ENCODE assay signal across 16 cellular contexts in genomic region chr7:126140858-126141491, GRCh38.
DNase-seq lines count a peak whose midpoint lies in the region; ATAC-seq, FAIRE-seq and TF ChIP-seq lines count a peak whose summit lies in the region.
"Had no signal": no experiment of that assay in that cellular context is flagged by ENCODE, and none has a peak within 500 bp of the region (broad histone marks: within the 10 kb centered on the region; RNA-seq: fewer than 3 reads in every experiment).

No MANE protein-coding gene starts in this region.

- intact Hi-C loops in heart left ventricle (cut with DNase I) (no loop called here), Right ventricle myocardium superior (cut with DNase I) (no loop called here)

- no peaks in the 10 kb centered on the region for H3K36me3 ChIP-seq in heart left ventricle
- H3K36me3 ChIP-seq: HAP-1 had no signal

- H3K27me3 ChIP-seq in heart left ventricle, result no peaks in the 10 kb centered on the region

- TF ChIP-seq CTCF in heart left ventricle (IDR thresholded peaks at IDR 0.05), result no peak

- no peak overlapping the region for H3K4me3 ChIP-seq in heart left ventricle
- H3K4me3 ChIP-seq: HAP-1 had no signal

- H3K4me1 ChIP-seq in heart left ventricle, result no peaks in the 10 kb centered on the region

- POLR2A ChIA-PET in HEK293T (lab: Yijun Ruan, JAX), result no interaction called here

- FAIRE-seq in A204.1 (lab: Jason Lieb, UNC), result peak; percentile 3
- FAIRE-seq: G401.6, GM12892 had no signal

- no peaks in the 10 kb centered on the region for H3K9me3 ChIP-seq in heart left ventricle
- H3K9me3 ChIP-seq: HAP-1 had no signal

- ATAC-seq in heart left ventricle (peak in 3 of 4 donors; percentile 36 to 83 (median 62)), Right ventricle myocardium superior (ENCODE audit: poor library complexity) (no peak)

- TF ChIP-seq POLR2A in heart left ventricle (IDR thresholded peaks at IDR 0.05) (no peak), erythroblast (IDR thresholded peaks at IDR 0.05; ENCODE audit: low read length) (no peak)

- DNase-seq in heart left ventricle (peak in 1 of 5 donors; percentile 23), Right ventricle myocardium superior (no peak), NCI-H2171 (lab: John Stamatoyannopoulos, UW) (peak; percentile 28), erythroblast (lab: John Stamatoyannopoulos, UW) (no peak), HEK293T (ENCODE audit: extremely low spot score) (no peak)
- DNase-seq: C1 segment of cervical spinal cord; Calu3; CD4-positive, alpha-beta memory T cell; COR-L47; DND-41; GOT3 had no signal

- H3K27ac ChIP-seq in heart left ventricle, result no peak overlapping the region
- H3K27ac ChIP-seq: 22Rv1 had no signal

- CTCF ChIA-PET in HEK293T (lab: Yijun Ruan, JAX), result interaction anchor here (0.6 kb wide), 1 partner anchor 8 kb away, joined by 3 read pairs; no protein-coding TSS in a partner anchor

TF ChIP-seq in HEK293T, 16 proteins besides CTCF, POLR2A, EP300 and RAD21:
- TF ChIP-seq CTBP1 (IDR thresholded peaks at IDR 0.05; ENCODE audit: borderline replicate concordance) (no peak), ZNF384 (IDR thresholded peaks at IDR 0.05) (no peak), SUZ12 (IDR thresholded peaks at IDR 0.05) (no peak), L3MBTL2 (conservative IDR thresholded peaks at IDR 0.05) (no peak), FOXA1 (IDR thresholded peaks at IDR 0.05) (no peak), FOXM1 (IDR thresholded peaks at IDR 0.05; ENCODE audit: borderline replicate concordance) (no peak), TARDBP (IDR thresholded peaks at IDR 0.05) (no peak), LEF1 (IDR thresholded peaks at IDR 0.05; ENCODE audit: borderline replicate concordance) (no peak), HDGF (IDR thresholded peaks at IDR 0.05; ENCODE audit: borderline replicate concordance) (no peak), NFRKB (IDR thresholded peaks at IDR 0.05) (no peak), FOXK2 (IDR thresholded peaks at IDR 0.05) (no peak), ELF4 (IDR thresholded peaks at IDR 0.05) (no peak), ARNT (IDR thresholded peaks at IDR 0.05) (no peak), SP1 (IDR thresholded peaks at IDR 0.05) (no peak), BHLHE40 (IDR thresholded peaks at IDR 0.05; ENCODE audit: borderline replicate concordance) (no peak)
- TF ChIP-seq, protein P1, sequence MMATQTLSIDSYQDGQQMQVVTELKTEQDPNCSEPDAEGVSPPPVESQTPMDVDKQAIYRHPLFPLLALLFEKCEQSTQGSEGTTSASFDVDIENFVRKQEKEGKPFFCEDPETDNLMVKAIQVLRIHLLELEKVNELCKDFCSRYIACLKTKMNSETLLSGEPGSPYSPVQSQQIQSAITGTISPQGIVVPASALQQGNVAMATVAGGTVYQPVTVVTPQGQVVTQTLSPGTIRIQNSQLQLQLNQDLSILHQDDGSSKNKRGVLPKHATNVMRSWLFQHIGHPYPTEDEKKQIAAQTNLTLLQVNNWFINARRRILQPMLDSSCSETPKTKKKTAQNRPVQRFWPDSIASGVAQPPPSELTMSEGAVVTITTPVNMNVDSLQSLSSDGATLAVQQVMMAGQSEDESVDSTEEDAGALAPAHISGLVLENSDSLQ (IDR thresholded peaks at IDR 0.05), result no peak
TF ChIP-seq in HEK293T: peak in this region for 0.
